In genomic region chr10:70055550-70055949, GRCh38 we compare ENCODE assay signal across 1 cellular context.
TF ChIP-seq lines count a peak whose summit lies in the region.

No MANE protein-coding gene starts in this region.

TF ChIP-seq in SK-N-SH, 30 proteins besides CTCF, POLR2A, EP300 and RAD21 (continued from another document):
- TF ChIP-seq REST (IDR thresholded peaks at IDR 0.05; ENCODE audit: low read depth, low read length) (no peak), TAF1 (IDR thresholded peaks at IDR 0.05; ENCODE audit: borderline replicate concordance, low read depth, low read length) (no peak)
TF ChIP-seq in SK-N-SH: peak in this region for 1.
